ENCODE assay signal across 8 cellular contexts in genomic region chrX:40581333-40581910, GRCh38. TPM values are rescaled to one million over a fixed set of nuclear protein-coding genes. Genes with fewer than 3 reads are reported as not detected.
A peak's percentile ranks its signal among the peaks of the same experiment; 100 is the strongest.
DNase-seq lines count a peak whose midpoint lies in the region; ATAC-seq and TF ChIP-seq lines count a peak whose summit lies in the region.

No MANE protein-coding gene starts in this region.

- H3K4me1 ChIP-seq in GM23248 (ENCODE audit: insufficient read depth): peaks cover 6% of the 10 kb centered on the region; the same call in 1 of the 2 replicates
- peaks cover 6% of the 10 kb centered on the region for H3K4me1 ChIP-seq in skeletal muscle satellite cell (ENCODE audit: control insufficient read depth, insufficient read depth, low read length)

- peak overlapping the region; percentile 93 for H3K4me3 ChIP-seq in GM23248
- H3K4me3 ChIP-seq in WI38 (ENCODE audit: low read depth, low read length): peak overlapping the region; percentile 71
- peak overlapping the region; percentile 75 for H3K4me3 ChIP-seq in fibroblast of villous mesenchyme (ENCODE audit: low read depth, low read length)
- H3K4me3 ChIP-seq in skeletal muscle satellite cell (ENCODE audit: low read length): peak overlapping the region; percentile 99

- no peaks in the 10 kb centered on the region for H3K9me2 ChIP-seq in GM23248 (ENCODE audit: insufficient read depth)

- H3K27me3 ChIP-seq in GM23248 (replicated peaks; ENCODE audit: insufficient read depth) (no peaks in the 10 kb centered on the region), skeletal muscle satellite cell (ENCODE audit: control insufficient read depth, insufficient read depth, low read length) (peaks cover 28% of the 10 kb centered on the region)

- no peaks in the 10 kb centered on the region for H3F3A ChIP-seq in GM23248 (ENCODE audit: insufficient read depth)

- peak overlapping the region; percentile 83 for H2AFZ ChIP-seq in GM23248

- ATAC-seq in GM21717 (IDR thresholded peaks at IDR 0.05; ENCODE audit: unreplicated experiment): no peak

- H3K9ac ChIP-seq in GM23248: peak overlapping the region; percentile 94
- peak overlapping the region; percentile 77 for H3K9ac ChIP-seq in skeletal muscle satellite cell (ENCODE audit: low read depth, low read length)

- peak overlapping the region; percentile 32; the same call in 1 of the 2 replicates for H3K27ac ChIP-seq in 22Rv1
- H3K27ac ChIP-seq in GM23248: peak overlapping the region; percentile 84

- DNase-seq in GM23248 (peak; percentile 57), fibroblast of villous mesenchyme (ENCODE audit: low read depth) (peak; percentile 48), KG1 (lab: John Stamatoyannopoulos, UW) (no peak), GM10266 (ENCODE audit: extremely low spot score) (no peak)

- in situ Hi-C loops in GM23248 (cut with MboI): no loop called here

- no peaks in the 10 kb centered on the region for H4K20me1 ChIP-seq in GM23248 (ENCODE audit: insufficient read depth)

- peak overlapping the region; percentile 76 for H3K4me2 ChIP-seq in GM23248 (ENCODE audit: unreplicated experiment)
- H3K4me2 ChIP-seq in skeletal muscle satellite cell (ENCODE audit: low read length): peak overlapping the region; percentile 77

- H3K79me2 ChIP-seq in GM23248 (ENCODE audit: insufficient read depth): peaks cover 54% of the 10 kb centered on the region

- H3K36me3 ChIP-seq in GM23248 (ENCODE audit: low read depth) (no peaks in the 10 kb centered on the region), skeletal muscle satellite cell (ENCODE audit: insufficient read depth, low read length) (no peaks in the 10 kb centered on the region)

- H3K9me3 ChIP-seq in GM23248 (ENCODE audit: low read depth) (no peaks in the 10 kb centered on the region), skeletal muscle satellite cell (replicated peaks; ENCODE audit: low read length) (no peaks in the 10 kb centered on the region)

- TF ChIP-seq CTCF in 22Rv1 (IDR thresholded peaks at IDR 0.05): no peak
- no peak for TF ChIP-seq CTCF in WI38 (IDR thresholded peaks at IDR 0.05; ENCODE audit: low read depth, low read length)
- no peak for TF ChIP-seq CTCF in fibroblast of villous mesenchyme (IDR thresholded peaks at IDR 0.05; ENCODE audit: insufficient read depth, low read depth, low read length)
- no peak for TF ChIP-seq CTCF in GM10266 (IDR thresholded peaks at IDR 0.05; ENCODE audit: control insufficient read depth, insufficient read depth, low read depth, missing control alignments)

- 0 to 1% methylated on average over 5 to 15 of the region's 15 CpGs for WGBS in GM23248 (ENCODE audit: low coverage in 1 of 2, low lambda C conversion rate in 2 of 2, missing lambda C conversion rate in 2 of 2), 2 experiments

RNA-seq across cellular contexts. Expression of gene ATP6AP2, which starts 0.7 kb away (rescaled TPM):
- total RNA-seq in GM23248 (2014; rRNA removed; shearing (Covaris generic)): 211 and 212 TPM in 2 replicates
- polyA plus RNA-seq in GM23248 (2016; fragmentation: Nextera tagmentation; extraction: Ambion mirVana): 442 and 443 TPM in 2 replicates
- 75.7 and 94.6 TPM in 2 replicates for total RNA-seq in fibroblast of villous mesenchyme
- total RNA-seq in skeletal muscle satellite cell (2012; rRNA removed): 78.3 and 82.8 TPM in 2 replicates

RNA-seq across cellular contexts. Expression of gene MPC1L, which starts 41.8 kb away (rescaled TPM):
- not detected in 2 replicates for total RNA-seq in GM23248 (2014; rRNA removed; shearing (Covaris generic))
- polyA plus RNA-seq in GM23248 (2016; fragmentation: Nextera tagmentation; extraction: Ambion mirVana): not detected in 2 replicates
- total RNA-seq in fibroblast of villous mesenchyme: not detected in 2 replicates
- total RNA-seq in skeletal muscle satellite cell (2012; rRNA removed): not detected in 2 replicates

Comparison
In these comparisons a context has a peak if more than half of its experiments do, and no peak if none do; other contexts are left out.
1. DNase-seq: peak in GM23248 (single experiment) and fibroblast of villous mesenchyme (single experiment); none in KG1 (single experiment) and GM10266 (single experiment).
2. Peak in every context shown above with its lines, with median percentiles within 50 percentile points of each other: H3K4me3 ChIP-seq.